In genomic region chr1:154431586-154432373, GRCh38 we compare ENCODE assay signal across 8 cellular contexts. TPM values are rescaled to one million over a fixed set of nuclear protein-coding genes. Genes with fewer than 3 reads are reported as not detected.
DNase-seq lines count a peak whose midpoint lies in the region; ATAC-seq and TF ChIP-seq lines count a peak whose summit lies in the region.

No MANE protein-coding gene starts in this region.

- peaks cover 13% of the 10 kb centered on the region; the same call in 1 of the 2 replicates for H4K20me1 ChIP-seq in MM.1S (ENCODE audit: insufficient read depth, low read length)

- H3K79me2 ChIP-seq in MM.1S (ENCODE audit: low read length), result peaks cover 98% of the 10 kb centered on the region

- TF ChIP-seq CTCF in GM10266 (IDR thresholded peaks at IDR 0.05; ENCODE audit: control insufficient read depth, insufficient read depth, low read depth, missing control alignments), result no peak
- no peak for TF ChIP-seq CTCF in MM.1S (IDR thresholded peaks at IDR 0.05; ENCODE audit: low read length)

- no peaks in the 10 kb centered on the region for H3K27me3 ChIP-seq in right cardiac atrium (ENCODE audit: control insufficient read depth, insufficient read depth)
- no peaks in the 10 kb centered on the region for H3K27me3 ChIP-seq in stomach smooth muscle (ENCODE audit: control insufficient read depth in 1 of 2, insufficient read depth in 2 of 2, low read length in 2 of 2)
- no peaks in the 10 kb centered on the region for H3K27me3 ChIP-seq in HAP-1 (ENCODE audit: low read depth)
- H3K27me3 ChIP-seq in MM.1S (replicated peaks; ENCODE audit: insufficient read depth, low read length), result no peaks in the 10 kb centered on the region

- H3F3A ChIP-seq in MM.1S (ENCODE audit: insufficient read depth, low read length), result 0 out of 2 replicates have a peak, but pooled peaks cover 3% of the 10 kb centered on the region

- H3K4me1 ChIP-seq in right cardiac atrium (ENCODE audit: control insufficient read depth, insufficient read depth, low read length) (peaks cover 31% of the 10 kb centered on the region), stomach smooth muscle (ENCODE audit: control insufficient read depth, insufficient read depth, low read length) (peaks cover 79% of the 10 kb centered on the region), HAP-1 (peaks cover 4% of the 10 kb centered on the region; the same call in 1 of the 2 replicates), MM.1S (ENCODE audit: low read length) (no peaks in the 10 kb centered on the region)

- no peak overlapping the region for H2AFZ ChIP-seq in MM.1S (ENCODE audit: low read length)

- H3K4me2 ChIP-seq in MM.1S (ENCODE audit: low read depth, low read length), result no peak overlapping the region

- H3K27ac ChIP-seq in right cardiac atrium (ENCODE audit: low read length) (peak overlapping the region; percentile 32), stomach smooth muscle (ENCODE audit: low read length) (peak overlapping the region; percentile 96), MM.1S (ENCODE audit: low read length) (no peak overlapping the region)

- ATAC-seq in right cardiac atrium, result peak in 1 of 2 donors; percentile 43

- in situ Hi-C loops in HAP-1 (cut with MboI; ENCODE audit: low sequenced_read_pairs), result no loop called here

- H3K9me2 ChIP-seq in MM.1S (replicated peaks; ENCODE audit: insufficient read depth, low read length), result no peaks in the 10 kb centered on the region

- H3K9ac ChIP-seq in stomach smooth muscle (ENCODE audit: low read length in 2 of 2), result peak overlapping the region in 1 of 2 donors; percentile 61
- no peak overlapping the region for H3K9ac ChIP-seq in MM.1S (ENCODE audit: low read length)

- intact Hi-C loops in right cardiac atrium (cut with DNase I), result no loop called here

- H3K9me3 ChIP-seq in right cardiac atrium (ENCODE audit: control insufficient read depth, low read length) (no peaks in the 10 kb centered on the region), stomach smooth muscle (ENCODE audit: control insufficient read depth in 2 of 2, low read length in 2 of 2) (no peaks in the 10 kb centered on the region), HAP-1 (no peaks in the 10 kb centered on the region), MM.1S (replicated peaks; ENCODE audit: insufficient read depth, low read length) (no peaks in the 10 kb centered on the region)

- DNase-seq in NOMO-1 (lab: John Stamatoyannopoulos, UW; ENCODE audit: unreplicated experiment in 2 of 2) (peak; percentile 10 to 25), NOMO-1 treated with dmso at 0.1 percent for 144 hours (lab: John Stamatoyannopoulos, UW; ENCODE audit: unreplicated experiment) (no peak), right cardiac atrium (peak; percentile 50 to 67 (median 64)), HAP-1 (ENCODE audit: low spot score in 2 of 2) (no peak), GM10266 (ENCODE audit: extremely low spot score) (no peak), MM.1S (no peak)
- peak; percentile 46 for DNase-seq in activated T-cell treated with anti-CD3 and anti-CD28 coated beads, Interleukin-2, amount 50 U/mL, for 1 hour

- 62% methylated on average over 10 of the region's 10 CpGs for WGBS in right cardiac atrium

- peaks cover 0 to 5% of the 10 kb centered on the region in 2 donors for H3K36me3 ChIP-seq in stomach smooth muscle (ENCODE audit: control insufficient read depth in 2 of 2, insufficient read depth in 2 of 2, low read length in 2 of 2)
- H3K36me3 ChIP-seq in HAP-1 (replicated peaks), result no peaks in the 10 kb centered on the region
- H3K36me3 ChIP-seq in MM.1S (replicated peaks; ENCODE audit: insufficient read depth, low read length), result peaks cover 46% of the 10 kb centered on the region

- no peak overlapping the region for H3K4me3 ChIP-seq in right cardiac atrium (ENCODE audit: low read length)
- H3K4me3 ChIP-seq in stomach smooth muscle (ENCODE audit: low read length in 2 of 2), result peak overlapping the region in 1 of 2 donors; percentile 8
- no peak overlapping the region for H3K4me3 ChIP-seq in HAP-1
- no peak overlapping the region for H3K4me3 ChIP-seq in MM.1S (ENCODE audit: low read length)

RNA-seq across cellular contexts. Expression of gene IL6R, which starts 26.6 kb away (rescaled TPM):
- total RNA-seq in right cardiac atrium, result 10 to 100 TPM in 3 of 4 donors, 1 to 10 TPM in 1; 8.9 to 13.2 (median 12.1) TPM
- 5.7 TPM for polyA plus RNA-seq in right cardiac atrium

Comparison
In these comparisons a context has a peak if more than half of its experiments do, and no peak if none do; other contexts are left out.
1. DNase-seq: peak in NOMO-1 (2 of 2), activated T-cell treated with anti-CD3 and anti-CD28 coated beads, Interleukin-2, amount 50 U/mL, for 1 hour (single experiment) and right cardiac atrium (3 of 3); none in NOMO-1 treated with dmso at 0.1 percent for 144 hours (single experiment), HAP-1 (0 of 2), GM10266 (single experiment) and MM.1S (single experiment).